19 cellular contexts compared by ENCODE assay signal in the genomic region with DNA sequence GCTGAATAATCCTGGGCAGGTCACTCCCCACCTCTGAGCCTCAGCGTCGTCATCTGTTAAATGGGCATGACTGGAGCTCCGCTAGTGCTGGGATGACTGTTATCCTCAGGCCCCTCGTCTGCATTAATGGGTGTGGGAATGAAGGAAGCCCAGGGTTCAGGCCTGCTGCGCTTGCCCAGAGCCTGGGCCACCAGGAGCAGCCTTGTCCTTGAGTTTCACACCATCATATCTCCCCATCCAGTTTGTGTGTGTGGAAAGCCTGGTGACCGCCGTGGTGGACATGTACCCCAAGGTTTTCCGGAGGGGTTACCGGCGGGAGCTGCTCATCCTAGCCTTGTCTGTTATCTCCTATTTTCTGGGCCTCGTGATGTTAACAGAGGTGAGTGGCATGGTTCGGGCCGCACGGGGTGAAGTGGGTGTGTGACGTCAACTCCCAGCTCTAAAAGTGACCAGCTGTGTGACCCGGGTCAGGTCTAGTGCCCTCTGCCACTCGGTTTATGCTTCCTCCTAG.
"Had no signal": no experiment of that assay in that cellular context is flagged by ENCODE, and none has a peak within 500 bp of the region (broad histone marks: within the 10 kb centered on the region; RNA-seq: fewer than 3 reads in every experiment).

No MANE protein-coding gene starts in this region.

- H3K27me3 ChIP-seq: adrenal gland, breast epithelium, colonic mucosa had no signal

- H3K9me3 Mint-ChIP-seq: activated CD4-positive, alpha-beta memory T cell treated with anti-CD3 and anti-CD28 coated beads for 36 hours; activated naive CD4-positive, alpha-beta T cell treated with anti-CD3 and anti-CD28 coated beads, Interleukin-2, amount 50 U/mL, for 24 hours had no signal

- H3K4me1 Mint-ChIP-seq: activated naive CD4-positive, alpha-beta T cell treated with anti-CD3 and anti-CD28 coated beads, Interleukin-2, amount 50 U/mL, for 24 hours; memory B cell; neural crest cell had no signal

- H3K27ac Mint-ChIP-seq: activated CD4-positive, alpha-beta memory T cell treated with anti-CD3 and anti-CD28 coated beads for 36 hours; activated naive CD4-positive, alpha-beta T cell treated with anti-CD3 and anti-CD28 coated beads, Interleukin-2, amount 50 U/mL, for 24 hours; memory B cell had no signal

- ATAC-seq: heart right ventricle, left colon, mucosa of descending colon had no signal

- H3K27ac ChIP-seq: adrenal gland, breast epithelium, colonic mucosa, heart right ventricle, thoracic aorta had no signal

- H3K36me3 Mint-ChIP-seq: activated CD4-positive, alpha-beta memory T cell treated with anti-CD3 and anti-CD28 coated beads for 36 hours; activated naive CD4-positive, alpha-beta T cell treated with anti-CD3 and anti-CD28 coated beads, Interleukin-2, amount 50 U/mL, for 24 hours; memory B cell had no signal

- H3K4me1 ChIP-seq: adrenal gland, breast epithelium, colonic mucosa had no signal

- DNase-seq: activated CD4-positive, alpha-beta memory T cell treated with anti-CD3 and anti-CD28 coated beads for 36 hours; activated CD4-positive, alpha-beta T cell treated with anti-CD3 and anti-CD28 coated beads for 48 hours; activated T-cell treated with anti-CD3 and anti-CD28 coated beads for 4 hours; colonic mucosa; heart right ventricle; mucosa of descending colon; posterior cingulate gyrus; stimulated activated CD4-positive, alpha-beta T cell treated with anti-CD3 and anti-CD28 coated beads, Interleukin-4, amount 100 ng/mL, for 1 hour; stimulated activated naive CD4-positive, alpha-beta T cell had no signal

- H3K9ac ChIP-seq: SK-N-SH had no signal

- H3K4me3 ChIP-seq: adrenal gland, breast epithelium, colonic mucosa, heart right ventricle, mucosa of descending colon, thoracic aorta had no signal

- H3K4me3 Mint-ChIP-seq: activated CD4-positive, alpha-beta memory T cell treated with anti-CD3 and anti-CD28 coated beads for 36 hours; activated naive CD4-positive, alpha-beta T cell treated with anti-CD3 and anti-CD28 coated beads, Interleukin-2, amount 50 U/mL, for 24 hours; memory B cell; neural crest cell had no signal

- FAIRE-seq: astrocyte, keratinocyte had no signal

- H3K36me3 ChIP-seq: adrenal gland, breast epithelium, colonic mucosa, heart right ventricle, thoracic aorta had no signal

- H3K9me3 ChIP-seq: adrenal gland, breast epithelium, colonic mucosa, mucosa of descending colon, SK-N-SH, thoracic aorta had no signal

- H3K4me2 ChIP-seq: SK-N-SH had no signal

- H3K27me3 Mint-ChIP-seq: activated CD4-positive, alpha-beta memory T cell treated with anti-CD3 and anti-CD28 coated beads for 36 hours; activated naive CD4-positive, alpha-beta T cell treated with anti-CD3 and anti-CD28 coated beads, Interleukin-2, amount 50 U/mL, for 24 hours had no signal
